Comparison of ENCODE assay signal across 8 cellular contexts in genomic region chr13:29707876-29708543, GRCh38.
DNase-seq lines count a peak whose midpoint lies in the region; ATAC-seq and TF ChIP-seq lines count a peak whose summit lies in the region.

No MANE protein-coding gene starts in this region.

- H3K27ac ChIP-seq in breast epithelium (no peak overlapping the region), VCaP (no peak overlapping the region), liver (ENCODE audit: low read depth in 1 of 2, low read length in 2 of 2) (no peak overlapping the region)

- H3K9ac ChIP-seq in liver (ENCODE audit: low read depth in 1 of 2, low read length in 2 of 2): no peak overlapping the region

- peak; percentile 78 for TF ChIP-seq CTCF in MCF 10A (IDR thresholded peaks at IDR 0.05; ENCODE audit: unreplicated experiment)
- peak in 1 of 3 donors; percentile 23 for TF ChIP-seq CTCF in breast epithelium (IDR thresholded peaks at IDR 0.05)
- peak; percentile 70 for TF ChIP-seq CTCF in LNCaP clone FGC (IDR thresholded peaks at IDR 0.05; ENCODE audit: control insufficient read depth, extremely low read depth, insufficient read depth)
- TF ChIP-seq CTCF in VCaP (conservative IDR thresholded peaks at IDR 0.05): peak; percentile 71
- peak; percentile 36 for TF ChIP-seq CTCF in liver (IDR thresholded peaks at IDR 0.05; ENCODE audit: low read depth, low read length, missing input control)

- peak; percentile 84 for ATAC-seq in stimulated activated naive CD8-positive, alpha-beta T cell treated with anti-CD3 and anti-CD28 coated beads, Interleukin-15, Interleukin-2, amounts not matched to agents 100 U/mL and 50 U/mL, for 24 hours
- no peak for ATAC-seq in HG02981 (IDR thresholded peaks at IDR 0.05; ENCODE audit: unreplicated experiment)

- no peak for TF ChIP-seq POLR2A in breast epithelium (IDR thresholded peaks at IDR 0.05)

- H3K9me3 ChIP-seq in breast epithelium (peaks cover 5 to 8% of the 10 kb centered on the region in 2 donors), liver (ENCODE audit: control insufficient read depth in 4 of 4, low read length in 3 of 4) (no peaks in the 10 kb centered on the region)

- H3K27me3 ChIP-seq in breast epithelium (no peaks in the 10 kb centered on the region), liver (ENCODE audit: control insufficient read depth in 4 of 4, insufficient read depth in 4 of 4, low read length in 3 of 4) (peaks cover 0 to 7% (median 2%) of the 10 kb centered on the region in 4 donors)

- H3K36me3 ChIP-seq in breast epithelium (no peaks in the 10 kb centered on the region), liver (ENCODE audit: control insufficient read depth in 4 of 4, insufficient read depth in 3 of 4, low read depth in 1 of 4, low read length in 3 of 4) (no peaks in the 10 kb centered on the region)

- BruUV-seq in MCF 10A (replicated peaks; lab: Mats Ljungman, UMichigan): no TSS peak

- no peaks in the 10 kb centered on the region for H3K4me1 ChIP-seq in breast epithelium
- no peaks in the 10 kb centered on the region for H3K4me1 ChIP-seq in liver (ENCODE audit: control insufficient read depth in 4 of 4, insufficient read depth in 4 of 4, low read length in 3 of 4)

- H3K36me3 Mint-ChIP-seq in MCF 10A (ENCODE audit: insufficient read depth, unreplicated experiment): no peaks in the 10 kb centered on the region

- no peak overlapping the region for H3K27ac Mint-ChIP-seq in MCF 10A (ENCODE audit: low read depth, unreplicated experiment)

- H3K9me3 Mint-ChIP-seq in MCF 10A (ENCODE audit: unreplicated experiment): no peaks in the 10 kb centered on the region

- TF ChIP-seq RAD21 in liver (IDR thresholded peaks at IDR 0.05): peak; percentile 67 to 84

- H3K4me3 ChIP-seq in breast epithelium (no peak overlapping the region), LNCaP clone FGC (ENCODE audit: low read depth, low read length) (no peak overlapping the region), liver (ENCODE audit: low read depth in 1 of 3, low read length in 3 of 3) (no peak overlapping the region)

- H3K4me3 Mint-ChIP-seq in MCF 10A (ENCODE audit: unreplicated experiment): no peak overlapping the region

- DNase-seq in MCF 10A (ENCODE audit: unreplicated experiment): peak; percentile 62
- DNase-seq in breast epithelium (ENCODE audit: low spot score in 2 of 2): no peak
- no peak for DNase-seq in LNCaP clone FGC (ENCODE audit: low read depth)
- DNase-seq in cerebellar cortex (ENCODE audit: low spot score): peak; percentile 28
- peak; percentile 57 for DNase-seq in stimulated activated naive CD8-positive, alpha-beta T cell treated with anti-CD3 and anti-CD28 coated beads, Interleukin-15, Interleukin-2, amounts not matched to agents 100 U/mL and 50 U/mL, for 24 hours

- POLR2A ChIA-PET in MCF 10A (lab: Yijun Ruan, JAX): interaction anchor here (0.6 to 1.5 kb wide), 3 partner anchors 31 to 200 kb away, joined by 3 to 8 read pairs (median 4); no protein-coding TSS in a partner anchor

- 67% methylated on average over 7 of the region's 7 CpGs for WGBS in liver

- CTCF ChIA-PET in MCF 10A (lab: Yijun Ruan, JAX): interaction anchor here (0.5 to 11.3 kb wide), 25 partner anchors 9 to 1718 kb away, joined by 3 to 127 read pairs (median 4); no protein-coding TSS in a partner anchor

- intact Hi-C loops in MCF 10A (cut with micrococcal nuclease) (loop anchor here (1.0 to 10.0 kb wide), 3 partner anchors 113 to 236 kb away; partner anchors contain the start of gene SLC7A1), breast epithelium (cut with DNase I; ENCODE audit: low total_unique reads) (no loop called here)

- H3K4me1 Mint-ChIP-seq in MCF 10A (ENCODE audit: insufficient read depth, unreplicated experiment): peaks cover 6% of the 10 kb centered on the region

- peaks cover 41% of the 10 kb centered on the region for H3K27me3 Mint-ChIP-seq in MCF 10A (ENCODE audit: insufficient read depth, unreplicated experiment)

TF ChIP-seq in liver, 16 proteins besides CTCF, POLR2A, EP300 and RAD21:
- TF ChIP-seq RXRA (IDR thresholded peaks at IDR 0.05): no peak
- TF ChIP-seq FOXA2 (IDR thresholded peaks at IDR 0.05): no peak
- TF ChIP-seq SP1 (IDR thresholded peaks at IDR 0.05): no peak
- TF ChIP-seq NR2F2 (IDR thresholded peaks at IDR 0.05): no peak

Comparison
In these comparisons a context has a peak if more than half of its experiments do, and no peak if none do; other contexts are left out.
1. DNase-seq: peak in MCF 10A (single experiment), cerebellar cortex (single experiment) and stimulated activated naive CD8-positive, alpha-beta T cell treated with anti-CD3 and anti-CD28 coated beads, Interleukin-15, Interleukin-2, amounts not matched to agents 100 U/mL and 50 U/mL, for 24 hours (single experiment); none in breast epithelium (0 of 2) and LNCaP clone FGC (single experiment).